Comparison of ENCODE assay signal across 24 cellular contexts in the genomic region with DNA sequence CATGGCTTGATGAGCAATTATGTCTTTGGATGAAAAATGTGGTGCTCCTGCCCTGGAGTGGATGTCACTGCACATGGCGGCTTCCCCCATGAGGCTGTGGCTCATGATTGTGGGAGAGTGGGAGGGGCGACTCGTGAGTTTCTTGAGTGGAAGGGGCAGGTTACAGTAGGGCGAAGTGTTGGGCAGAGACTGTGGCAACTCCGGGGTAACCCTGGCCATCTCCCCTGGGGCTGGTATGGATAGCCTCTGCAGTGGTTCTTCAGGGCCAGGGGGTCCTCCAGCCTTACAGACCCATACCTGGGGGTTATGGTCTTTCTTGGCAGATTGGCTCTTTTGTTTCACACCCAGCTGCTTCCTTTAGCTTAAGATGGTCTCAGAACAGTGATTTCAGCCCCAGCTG. TPM values are rescaled to one million over a fixed set of nuclear protein-coding genes. Genes with fewer than 3 reads are reported as not detected.
DNase-seq lines count a peak whose midpoint lies in the region; ATAC-seq and TF ChIP-seq lines count a peak whose summit lies in the region.
"Had no signal": no experiment of that assay in that cellular context is flagged by ENCODE, and none has a peak within 500 bp of the region (broad histone marks: within the 10 kb centered on the region; RNA-seq: fewer than 3 reads in every experiment).

No MANE protein-coding gene starts in this region.

- H3K27me3 ChIP-seq in heart left ventricle (no peaks in the 10 kb centered on the region), psoas muscle (ENCODE audit: insufficient read depth in 3 of 3, low read length in 2 of 3) (no peaks in the 10 kb centered on the region), foreskin keratinocyte (no peaks in the 10 kb centered on the region)

- DNase-seq in cardiac septum (ENCODE audit: low spot score) (peak; percentile 44), heart left ventricle (no peak), chondrocyte (ENCODE audit: low spot score) (peak; percentile 51), sciatic nerve (ENCODE audit: low spot score) (peak; percentile 46), psoas muscle (no peak), putamen (ENCODE audit: low spot score) (no peak), foreskin keratinocyte (no peak), MV-4-11 (lab: John Stamatoyannopoulos, UW) (no peak)
- DNase-seq: AML-193; Caco-2; CD8-positive, alpha-beta T cell; GOT3; HCEC 1CT; NCI-H1092; NCI-H1417 treated with DMSO at 0.1 percent for 48 hours; NCI-H1694 treated with DMSO at 0.1 percent for 48 hours; NCI-H2081; NCI-H226; NCI-H510A; NCI-H69; SIG-M5 had no signal

- TF ChIP-seq CTCF in heart left ventricle (IDR thresholded peaks at IDR 0.05) (no peak), chondrocyte (IDR thresholded peaks at IDR 0.05) (no peak), psoas muscle (IDR thresholded peaks at IDR 0.05) (no peak), foreskin keratinocyte (conservative IDR thresholded peaks at IDR 0.05) (no peak)

- ATAC-seq in heart left ventricle (no peak), sciatic nerve (no peak), psoas muscle (no peak), foreskin keratinocyte (no peak)
- ATAC-seq: CD8-positive, alpha-beta T cell had no signal

- WGBS in heart left ventricle, 4 donors = 95 to 98% (median 97%) methylated on average over 5 of the region's 5 CpGs
- WGBS in psoas muscle, 3 donors = 95 to 96% (median 96%) methylated on average over 5 of the region's 5 CpGs

- no peaks in the 10 kb centered on the region for H3K36me3 ChIP-seq in heart left ventricle
- H3K36me3 ChIP-seq in psoas muscle (ENCODE audit: insufficient read depth in 1 of 2, low read depth in 1 of 2) = no peaks in the 10 kb centered on the region

- no peaks in the 10 kb centered on the region for H3K27me3 Mint-ChIP-seq in chondrocyte (ENCODE audit: low read depth)

- intact Hi-C loops in cardiac septum (cut with DNase I) = no loop called here
- intact Hi-C loops in heart left ventricle (cut with DNase I) = no loop called here
- intact Hi-C loops in sciatic nerve (cut with DNase I) = no loop called here
- intact Hi-C loops in psoas muscle (cut with DNase I) = no loop called here

- H3K4me1 ChIP-seq in heart left ventricle = peaks cover 3 to 19% (median 13%) of the 10 kb centered on the region in 12 donors
- peaks cover 18% of the 10 kb centered on the region for H3K4me1 ChIP-seq in psoas muscle
- no peaks in the 10 kb centered on the region for H3K4me1 ChIP-seq in foreskin keratinocyte

- H3K36me3 Mint-ChIP-seq in chondrocyte (ENCODE audit: low read depth) = no peaks in the 10 kb centered on the region
- H3K36me3 Mint-ChIP-seq: CD8-positive, alpha-beta T cell had no signal

- no peaks in the 10 kb centered on the region for H3K9me3 Mint-ChIP-seq in chondrocyte (ENCODE audit: low read depth)
- H3K9me3 Mint-ChIP-seq: CD8-positive, alpha-beta T cell had no signal

- H3K27ac ChIP-seq in heart left ventricle = no peak overlapping the region
- no peak overlapping the region for H3K27ac ChIP-seq in psoas muscle
- no peak overlapping the region for H3K27ac ChIP-seq in foreskin keratinocyte
- H3K27ac ChIP-seq: C4-2B, HL-60, SK-N-MC had no signal

- H3K27ac Mint-ChIP-seq in chondrocyte (ENCODE audit: unreplicated experiment) = no peak overlapping the region
- H3K27ac Mint-ChIP-seq: CD8-positive, alpha-beta T cell had no signal

- TF ChIP-seq POLR2A in heart left ventricle (IDR thresholded peaks at IDR 0.05) = no peak

- H3K4me3 ChIP-seq in heart left ventricle (no peak overlapping the region), psoas muscle (no peak overlapping the region)
- H3K4me3 ChIP-seq: SK-N-MC had no signal

- H3K4me1 Mint-ChIP-seq in chondrocyte (ENCODE audit: low read depth) = peaks cover 29% of the 10 kb centered on the region

- H3K4me3 Mint-ChIP-seq in chondrocyte (ENCODE audit: unreplicated experiment) = no peak overlapping the region
- H3K4me3 Mint-ChIP-seq: CD8-positive, alpha-beta T cell had no signal

- H3K9me3 ChIP-seq in heart left ventricle (peaks cover 0 to 10% (median 0%) of the 10 kb centered on the region in 12 donors), psoas muscle (no peaks in the 10 kb centered on the region)
- H3K9me3 ChIP-seq: Caco-2 had no signal

RNA-seq across cellular contexts. Expression of a gene that starts 1.3 kb away (rescaled TPM):
- not detected for total RNA-seq in cardiac septum
- total RNA-seq in heart left ventricle = under 1 TPM in 2 of 9 donors, not detected in 7; 0.16 to 0.91 TPM
- polyA plus RNA-seq in heart left ventricle = not detected
- 0.39 TPM in 1 of 3 replicates, not detected in the others for total RNA-seq in chondrocyte
- total RNA-seq in sciatic nerve = 0.36 TPM
- under 1 TPM in 1 of 4 donors, not detected in 3; 0.06 TPM for total RNA-seq in psoas muscle
- polyA plus RNA-seq in psoas muscle = under 1 TPM in 1 of 3 donors, not detected in 2; 0.04 TPM
- 285 and 352 TPM in 2 replicates for total RNA-seq in foreskin keratinocyte
- 271 and 305 TPM in 2 replicates for polyA plus RNA-seq in foreskin keratinocyte
- total RNA-seq: Caco-2 had no signal

RNA-seq across cellular contexts. Expression of a gene that starts 59.5 kb away (rescaled TPM):
- total RNA-seq in cardiac septum = 164 TPM
- total RNA-seq in heart left ventricle = 100 to 1,000 TPM; 103 to 342 (median 129) TPM
- 100 to 1,000 TPM; 136 to 174 TPM for polyA plus RNA-seq in heart left ventricle
- 351 to 496 TPM (median 486 TPM) in 3 replicates for total RNA-seq in chondrocyte
- 680 TPM for total RNA-seq in sciatic nerve
- total RNA-seq in psoas muscle = 100 to 1,000 TPM in 2 of 4 donors, 10 to 100 TPM in 2; 64.8 to 106 (median 87.9) TPM
- polyA plus RNA-seq in psoas muscle = 10 to 100 TPM; 44.2 to 65.1 (median 49.0) TPM
- total RNA-seq in foreskin keratinocyte = 7.7 and 18.4 TPM in 2 replicates
- polyA plus RNA-seq in foreskin keratinocyte = 11.5 and 28.3 TPM in 2 replicates

Comparison
In these comparisons a context has a peak if more than half of its experiments do, and no peak if none do; other contexts are left out.
1. DNase-seq: peak in cardiac septum (single experiment), chondrocyte (single experiment) and sciatic nerve (single experiment); none in heart left ventricle (0 of 5), psoas muscle (0 of 2), putamen (single experiment), foreskin keratinocyte (0 of 2) and MV-4-11 (single experiment).
2. RNA of a gene that starts 1.3 kb away (total RNA-seq): 285 to 352 TPM in foreskin keratinocyte; 0.36 TPM in sciatic nerve (single experiment), 0.39 TPM in chondrocyte, 0.06 TPM in psoas muscle, not detected in cardiac septum (single experiment) and 0.16 to 0.91 TPM in heart left ventricle; every median in the first group is over 100 times any median in the second.